In the genomic region with DNA sequence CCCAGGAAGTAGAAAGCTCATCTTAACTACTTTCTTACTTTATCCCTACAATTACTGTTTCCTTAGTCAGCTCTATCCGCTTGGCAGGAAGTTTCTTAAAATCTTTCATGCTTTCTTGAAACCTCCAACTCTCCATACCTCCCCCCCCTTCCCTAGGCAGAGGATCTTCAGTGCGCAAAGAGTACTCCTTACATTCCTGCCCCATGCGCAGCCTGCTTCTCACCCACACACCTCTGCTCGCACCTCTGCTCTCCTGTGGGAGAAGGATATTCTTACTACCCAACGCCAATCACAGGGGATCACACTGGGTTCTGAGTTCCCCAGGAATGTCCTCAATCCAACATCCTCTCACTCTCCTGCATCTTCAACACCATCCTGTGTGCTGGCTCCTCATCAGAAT, we compare ENCODE assay signal across 12 cellular contexts.
"Had no signal": no experiment of that assay in that cellular context is flagged by ENCODE, and none has a peak within 500 bp of the region (broad histone marks: within the 10 kb centered on the region; RNA-seq: fewer than 3 reads in every experiment).

No MANE protein-coding gene starts in this region.

- H3K27me3 Mint-ChIP-seq: activated CD8-positive, alpha-beta memory T cell treated with anti-CD3 and anti-CD28 coated beads, Interleukin-2, amount 10 ng/mL, durations not matched to agents 7 days and 5 days; stimulated activated naive CD8-positive, alpha-beta T cell treated with anti-CD3 and anti-CD28 coated beads, Interleukin-15, Interleukin-2, amounts not matched to agents 100 ng/mL and 50 ng/mL, for 24 hours had no signal

- DNase-seq: activated CD4-positive, alpha-beta T cell treated with anti-CD3 and anti-CD28 coated beads, Interleukin-2, amount 50 U/mL, for 48 hours; activated CD4-positive, CD25-positive, alpha-beta regulatory T cell; activated CD8-positive, alpha-beta memory T cell treated with anti-CD3 and anti-CD28 coated beads, Interleukin-2, amount 10 ng/mL, durations not matched to agents 7 days and 5 days; activated naive CD4-positive, alpha-beta T cell; cortex of kidney; effector memory CD4-positive, alpha-beta T cell; mammary epithelial cell; stimulated activated CD4-positive, alpha-beta T cell treated with anti-CD3 and anti-CD28 coated beads, Interleukin-4, amount 100 ng/mL, for 24 hours; upper lobe of right lung had no signal

- ATAC-seq: activated CD8-positive, alpha-beta memory T cell treated with anti-CD3 and anti-CD28 coated beads, Interleukin-2, amount 10 ng/mL, durations not matched to agents 7 days and 5 days; upper lobe of right lung had no signal

- H3K4me1 ChIP-seq: parathyroid adenoma had no signal

- H3K4me3 Mint-ChIP-seq: activated CD8-positive, alpha-beta memory T cell treated with anti-CD3 and anti-CD28 coated beads, Interleukin-2, amount 10 ng/mL, durations not matched to agents 7 days and 5 days; stimulated activated naive CD8-positive, alpha-beta T cell treated with anti-CD3 and anti-CD28 coated beads, Interleukin-15, Interleukin-2, amounts not matched to agents 100 ng/mL and 50 ng/mL, for 24 hours had no signal

- H3K27ac Mint-ChIP-seq: activated CD8-positive, alpha-beta memory T cell treated with anti-CD3 and anti-CD28 coated beads, Interleukin-2, amount 10 ng/mL, durations not matched to agents 7 days and 5 days; stimulated activated naive CD8-positive, alpha-beta T cell treated with anti-CD3 and anti-CD28 coated beads, Interleukin-15, Interleukin-2, amounts not matched to agents 100 ng/mL and 50 ng/mL, for 24 hours had no signal

- H3K4me3 ChIP-seq: upper lobe of right lung had no signal

- H3K9me3 Mint-ChIP-seq: stimulated activated naive CD8-positive, alpha-beta T cell treated with anti-CD3 and anti-CD28 coated beads, Interleukin-15, Interleukin-2, amounts not matched to agents 100 ng/mL and 50 ng/mL, for 24 hours had no signal

- H3K36me3 ChIP-seq: upper lobe of right lung had no signal

- H2AFZ ChIP-seq: parathyroid adenoma had no signal

- H3K27ac ChIP-seq: epithelial cell of prostate, parathyroid adenoma, upper lobe of right lung had no signal

- H3K9me3 ChIP-seq: upper lobe of right lung had no signal

- H3K9ac ChIP-seq: parathyroid adenoma had no signal

- H3K27me3 ChIP-seq: upper lobe of right lung had no signal
